1 cellular context compared by ENCODE assay signal in the genomic region with DNA sequence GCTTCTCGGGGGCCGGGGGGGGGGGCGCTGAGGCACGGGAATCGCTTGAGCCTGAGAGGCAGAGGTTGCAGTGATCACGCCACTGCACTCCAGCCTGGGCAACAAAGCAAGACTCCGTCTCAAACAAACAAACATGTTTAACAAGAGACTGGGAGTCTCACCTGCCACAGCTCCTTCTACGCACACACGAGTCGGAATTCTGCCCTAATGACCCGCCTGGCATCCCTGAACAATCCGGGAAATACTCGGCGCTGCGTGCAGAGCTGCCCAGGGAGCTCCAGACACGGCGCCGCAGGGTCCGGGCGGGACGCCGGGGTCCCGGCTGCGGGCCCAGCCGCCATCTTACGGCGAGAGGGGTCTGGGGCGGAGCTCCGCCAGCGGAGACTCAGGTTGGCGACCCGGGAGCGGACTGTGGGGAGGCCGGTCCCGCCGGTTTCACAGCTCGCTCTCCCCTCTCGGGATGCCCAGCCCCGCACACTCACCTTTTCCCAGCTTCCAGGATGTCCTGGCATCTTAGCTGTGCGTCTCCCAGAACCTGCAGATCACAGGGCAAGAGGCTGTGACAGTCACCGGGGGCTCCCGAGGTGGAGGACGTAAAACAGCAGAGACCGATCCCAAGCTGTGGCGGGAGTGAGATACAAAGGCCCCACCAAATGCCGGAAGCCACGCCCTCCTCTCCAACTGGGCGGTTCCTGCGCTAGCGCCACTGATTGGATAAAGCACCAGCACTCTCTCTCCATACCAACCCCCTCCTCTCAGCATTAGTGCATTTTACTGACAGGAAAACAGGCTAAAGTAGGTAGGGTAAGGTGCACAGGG.
TF ChIP-seq lines count a peak whose summit lies in the region.

No MANE protein-coding gene starts in this region.

TF ChIP-seq in HepG2, 621 proteins besides CTCF, POLR2A, EP300 and RAD21 (continued from another document):
- TF ChIP-seq, protein P1, sequence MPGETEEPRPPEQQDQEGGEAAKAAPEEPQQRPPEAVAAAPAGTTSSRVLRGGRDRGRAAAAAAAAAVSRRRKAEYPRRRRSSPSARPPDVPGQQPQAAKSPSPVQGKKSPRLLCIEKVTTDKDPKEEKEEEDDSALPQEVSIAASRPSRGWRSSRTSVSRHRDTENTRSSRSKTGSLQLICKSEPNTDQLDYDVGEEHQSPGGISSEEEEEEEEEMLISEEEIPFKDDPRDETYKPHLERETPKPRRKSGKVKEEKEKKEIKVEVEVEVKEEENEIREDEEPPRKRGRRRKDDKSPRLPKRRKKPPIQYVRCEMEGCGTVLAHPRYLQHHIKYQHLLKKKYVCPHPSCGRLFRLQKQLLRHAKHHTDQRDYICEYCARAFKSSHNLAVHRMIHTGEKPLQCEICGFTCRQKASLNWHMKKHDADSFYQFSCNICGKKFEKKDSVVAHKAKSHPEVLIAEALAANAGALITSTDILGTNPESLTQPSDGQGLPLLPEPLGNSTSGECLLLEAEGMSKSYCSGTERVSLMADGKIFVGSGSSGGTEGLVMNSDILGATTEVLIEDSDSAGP (CRISPR knock-in tag; IDR thresholded peaks at IDR 0.05; ENCODE audit: borderline replicate concordance): peak; percentile 76; the same call in 1 of the 2 replicates
- TF ChIP-seq, protein P2, sequence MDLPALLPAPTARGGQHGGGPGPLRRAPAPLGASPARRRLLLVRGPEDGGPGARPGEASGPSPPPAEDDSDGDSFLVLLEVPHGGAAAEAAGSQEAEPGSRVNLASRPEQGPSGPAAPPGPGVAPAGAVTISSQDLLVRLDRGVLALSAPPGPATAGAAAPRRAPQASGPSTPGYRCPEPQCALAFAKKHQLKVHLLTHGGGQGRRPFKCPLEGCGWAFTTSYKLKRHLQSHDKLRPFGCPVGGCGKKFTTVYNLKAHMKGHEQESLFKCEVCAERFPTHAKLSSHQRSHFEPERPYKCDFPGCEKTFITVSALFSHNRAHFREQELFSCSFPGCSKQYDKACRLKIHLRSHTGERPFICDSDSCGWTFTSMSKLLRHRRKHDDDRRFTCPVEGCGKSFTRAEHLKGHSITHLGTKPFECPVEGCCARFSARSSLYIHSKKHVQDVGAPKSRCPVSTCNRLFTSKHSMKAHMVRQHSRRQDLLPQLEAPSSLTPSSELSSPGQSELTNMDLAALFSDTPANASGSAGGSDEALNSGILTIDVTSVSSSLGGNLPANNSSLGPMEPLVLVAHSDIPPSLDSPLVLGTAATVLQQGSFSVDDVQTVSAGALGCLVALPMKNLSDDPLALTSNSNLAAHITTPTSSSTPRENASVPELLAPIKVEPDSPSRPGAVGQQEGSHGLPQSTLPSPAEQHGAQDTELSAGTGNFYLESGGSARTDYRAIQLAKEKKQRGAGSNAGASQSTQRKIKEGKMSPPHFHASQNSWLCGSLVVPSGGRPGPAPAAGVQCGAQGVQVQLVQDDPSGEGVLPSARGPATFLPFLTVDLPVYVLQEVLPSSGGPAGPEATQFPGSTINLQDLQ (CRISPR knock-in tag; IDR thresholded peaks at IDR 0.05): no peak
- TF ChIP-seq HDAC6 (IDR thresholded peaks at IDR 0.05; ENCODE audit: low read depth, low read length) (no peak), ELF4 (CRISPR knock-in tag; IDR thresholded peaks at IDR 0.05; ENCODE audit: borderline replicate concordance) (0 out of 2 replicates have a peak, but pooled peaks have one; percentile 74), KDM6A (CRISPR knock-in tag; IDR thresholded peaks at IDR 0.05; ENCODE audit: low read depth) (no peak), MXD4 (CRISPR knock-in tag; IDR thresholded peaks at IDR 0.05) (no peak), HOXA3 (CRISPR knock-in tag; IDR thresholded peaks at IDR 0.05) (peak; percentile 68; the same call in 1 of the 2 replicates), HCFC1 (IDR thresholded peaks at IDR 0.05; ENCODE audit: low read depth, low read length) (no peak), ZNF660 (CRISPR knock-in tag; IDR thresholded peaks at IDR 0.05; ENCODE audit: borderline replicate concordance, low read depth) (no peak), ZKSCAN8 (CRISPR knock-in tag; IDR thresholded peaks at IDR 0.05; ENCODE audit: borderline replicate concordance) (no peak), FOXK2 (IDR thresholded peaks at IDR 0.05) (no peak)
- TF ChIP-seq, protein P3, sequence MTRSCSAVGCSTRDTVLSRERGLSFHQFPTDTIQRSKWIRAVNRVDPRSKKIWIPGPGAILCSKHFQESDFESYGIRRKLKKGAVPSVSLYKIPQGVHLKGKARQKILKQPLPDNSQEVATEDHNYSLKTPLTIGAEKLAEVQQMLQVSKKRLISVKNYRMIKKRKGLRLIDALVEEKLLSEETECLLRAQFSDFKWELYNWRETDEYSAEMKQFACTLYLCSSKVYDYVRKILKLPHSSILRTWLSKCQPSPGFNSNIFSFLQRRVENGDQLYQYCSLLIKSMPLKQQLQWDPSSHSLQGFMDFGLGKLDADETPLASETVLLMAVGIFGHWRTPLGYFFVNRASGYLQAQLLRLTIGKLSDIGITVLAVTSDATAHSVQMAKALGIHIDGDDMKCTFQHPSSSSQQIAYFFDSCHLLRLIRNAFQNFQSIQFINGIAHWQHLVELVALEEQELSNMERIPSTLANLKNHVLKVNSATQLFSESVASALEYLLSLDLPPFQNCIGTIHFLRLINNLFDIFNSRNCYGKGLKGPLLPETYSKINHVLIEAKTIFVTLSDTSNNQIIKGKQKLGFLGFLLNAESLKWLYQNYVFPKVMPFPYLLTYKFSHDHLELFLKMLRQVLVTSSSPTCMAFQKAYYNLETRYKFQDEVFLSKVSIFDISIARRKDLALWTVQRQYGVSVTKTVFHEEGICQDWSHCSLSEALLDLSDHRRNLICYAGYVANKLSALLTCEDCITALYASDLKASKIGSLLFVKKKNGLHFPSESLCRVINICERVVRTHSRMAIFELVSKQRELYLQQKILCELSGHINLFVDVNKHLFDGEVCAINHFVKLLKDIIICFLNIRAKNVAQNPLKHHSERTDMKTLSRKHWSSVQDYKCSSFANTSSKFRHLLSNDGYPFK (CRISPR knock-in tag; IDR thresholded peaks at IDR 0.05; ENCODE audit: borderline replicate concordance): peak; percentile 43; the same call in 1 of the 2 replicates
- TF ChIP-seq, protein P4, sequence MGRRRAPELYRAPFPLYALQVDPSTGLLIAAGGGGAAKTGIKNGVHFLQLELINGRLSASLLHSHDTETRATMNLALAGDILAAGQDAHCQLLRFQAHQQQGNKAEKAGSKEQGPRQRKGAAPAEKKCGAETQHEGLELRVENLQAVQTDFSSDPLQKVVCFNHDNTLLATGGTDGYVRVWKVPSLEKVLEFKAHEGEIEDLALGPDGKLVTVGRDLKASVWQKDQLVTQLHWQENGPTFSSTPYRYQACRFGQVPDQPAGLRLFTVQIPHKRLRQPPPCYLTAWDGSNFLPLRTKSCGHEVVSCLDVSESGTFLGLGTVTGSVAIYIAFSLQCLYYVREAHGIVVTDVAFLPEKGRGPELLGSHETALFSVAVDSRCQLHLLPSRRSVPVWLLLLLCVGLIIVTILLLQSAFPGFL (CRISPR knock-in tag; IDR thresholded peaks at IDR 0.05): no peak
- TF ChIP-seq, protein P5, sequence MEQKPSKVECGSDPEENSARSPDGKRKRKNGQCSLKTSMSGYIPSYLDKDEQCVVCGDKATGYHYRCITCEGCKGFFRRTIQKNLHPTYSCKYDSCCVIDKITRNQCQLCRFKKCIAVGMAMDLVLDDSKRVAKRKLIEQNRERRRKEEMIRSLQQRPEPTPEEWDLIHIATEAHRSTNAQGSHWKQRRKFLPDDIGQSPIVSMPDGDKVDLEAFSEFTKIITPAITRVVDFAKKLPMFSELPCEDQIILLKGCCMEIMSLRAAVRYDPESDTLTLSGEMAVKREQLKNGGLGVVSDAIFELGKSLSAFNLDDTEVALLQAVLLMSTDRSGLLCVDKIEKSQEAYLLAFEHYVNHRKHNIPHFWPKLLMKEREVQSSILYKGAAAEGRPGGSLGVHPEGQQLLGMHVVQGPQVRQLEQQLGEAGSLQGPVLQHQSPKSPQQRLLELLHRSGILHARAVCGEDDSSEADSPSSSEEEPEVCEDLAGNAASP (CRISPR knock-in tag; IDR thresholded peaks at IDR 0.05; ENCODE audit: borderline replicate concordance): no peak
- TF ChIP-seq, protein P6, sequence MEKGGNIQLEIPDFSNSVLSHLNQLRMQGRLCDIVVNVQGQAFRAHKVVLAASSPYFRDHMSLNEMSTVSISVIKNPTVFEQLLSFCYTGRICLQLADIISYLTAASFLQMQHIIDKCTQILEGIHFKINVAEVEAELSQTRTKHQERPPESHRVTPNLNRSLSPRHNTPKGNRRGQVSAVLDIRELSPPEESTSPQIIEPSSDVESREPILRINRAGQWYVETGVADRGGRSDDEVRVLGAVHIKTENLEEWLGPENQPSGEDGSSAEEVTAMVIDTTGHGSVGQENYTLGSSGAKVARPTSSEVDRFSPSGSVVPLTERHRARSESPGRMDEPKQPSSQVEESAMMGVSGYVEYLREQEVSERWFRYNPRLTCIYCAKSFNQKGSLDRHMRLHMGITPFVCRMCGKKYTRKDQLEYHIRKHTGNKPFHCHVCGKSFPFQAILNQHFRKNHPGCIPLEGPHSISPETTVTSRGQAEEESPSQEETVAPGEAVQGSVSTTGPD (CRISPR knock-in tag; IDR thresholded peaks at IDR 0.05): no peak
- TF ChIP-seq, protein P7, sequence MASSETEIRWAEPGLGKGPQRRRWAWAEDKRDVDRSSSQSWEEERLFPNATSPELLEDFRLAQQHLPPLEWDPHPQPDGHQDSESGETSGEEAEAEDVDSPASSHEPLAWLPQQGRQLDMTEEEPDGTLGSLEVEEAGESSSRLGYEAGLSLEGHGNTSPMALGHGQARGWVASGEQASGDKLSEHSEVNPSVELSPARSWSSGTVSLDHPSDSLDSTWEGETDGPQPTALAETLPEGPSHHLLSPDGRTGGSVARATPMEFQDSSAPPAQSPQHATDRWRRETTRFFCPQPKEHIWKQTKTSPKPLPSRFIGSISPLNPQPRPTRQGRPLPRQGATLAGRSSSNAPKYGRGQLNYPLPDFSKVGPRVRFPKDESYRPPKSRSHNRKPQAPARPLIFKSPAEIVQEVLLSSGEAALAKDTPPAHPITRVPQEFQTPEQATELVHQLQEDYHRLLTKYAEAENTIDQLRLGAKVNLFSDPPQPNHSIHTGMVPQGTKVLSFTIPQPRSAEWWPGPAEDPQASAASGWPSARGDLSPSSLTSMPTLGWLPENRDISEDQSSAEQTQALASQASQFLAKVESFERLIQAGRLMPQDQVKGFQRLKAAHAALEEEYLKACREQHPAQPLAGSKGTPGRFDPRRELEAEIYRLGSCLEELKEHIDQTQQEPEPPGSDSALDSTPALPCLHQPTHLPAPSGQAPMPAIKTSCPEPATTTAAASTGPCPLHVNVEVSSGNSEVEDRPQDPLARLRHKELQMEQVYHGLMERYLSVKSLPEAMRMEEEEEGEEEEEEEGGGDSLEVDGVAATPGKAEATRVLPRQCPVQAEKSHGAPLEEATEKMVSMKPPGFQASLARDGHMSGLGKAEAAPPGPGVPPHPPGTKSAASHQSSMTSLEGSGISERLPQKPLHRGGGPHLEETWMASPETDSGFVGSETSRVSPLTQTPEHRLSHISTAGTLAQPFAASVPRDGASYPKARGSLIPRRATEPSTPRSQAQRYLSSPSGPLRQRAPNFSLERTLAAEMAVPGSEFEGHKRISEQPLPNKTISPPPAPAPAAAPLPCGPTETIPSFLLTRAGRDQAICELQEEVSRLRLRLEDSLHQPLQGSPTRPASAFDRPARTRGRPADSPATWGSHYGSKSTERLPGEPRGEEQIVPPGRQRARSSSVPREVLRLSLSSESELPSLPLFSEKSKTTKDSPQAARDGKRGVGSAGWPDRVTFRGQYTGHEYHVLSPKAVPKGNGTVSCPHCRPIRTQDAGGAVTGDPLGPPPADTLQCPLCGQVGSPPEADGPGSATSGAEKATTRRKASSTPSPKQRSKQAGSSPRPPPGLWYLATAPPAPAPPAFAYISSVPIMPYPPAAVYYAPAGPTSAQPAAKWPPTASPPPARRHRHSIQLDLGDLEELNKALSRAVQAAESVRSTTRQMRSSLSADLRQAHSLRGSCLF (CRISPR knock-in tag; IDR thresholded peaks at IDR 0.05; ENCODE audit: borderline replicate concordance): no peak
- TF ChIP-seq, protein P8, sequence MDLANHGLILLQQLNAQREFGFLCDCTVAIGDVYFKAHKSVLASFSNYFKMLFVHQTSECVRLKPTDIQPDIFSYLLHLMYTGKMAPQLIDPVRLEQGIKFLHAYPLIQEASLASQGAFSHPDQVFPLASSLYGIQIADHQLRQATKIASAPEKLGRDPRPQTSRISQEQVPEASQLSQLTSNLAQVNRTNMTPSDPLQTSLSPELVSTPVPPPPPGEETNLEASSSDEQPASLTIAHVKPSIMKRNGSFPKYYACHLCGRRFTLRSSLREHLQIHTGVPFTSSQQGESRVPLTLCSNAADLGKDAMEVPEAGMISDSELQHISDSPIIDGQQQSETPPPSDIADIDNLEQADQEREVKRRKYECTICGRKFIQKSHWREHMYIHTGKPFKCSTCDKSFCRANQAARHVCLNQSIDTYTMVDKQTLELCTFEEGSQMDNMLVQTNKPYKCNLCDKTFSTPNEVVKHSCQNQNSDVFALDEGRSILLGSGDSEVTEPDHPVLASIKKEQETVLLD (CRISPR knock-in tag; IDR thresholded peaks at IDR 0.05; ENCODE audit: low read depth): no peak
TF ChIP-seq in HepG2: peak in this region for 147.
